ENCODE assay signal across 14 cellular contexts in the genomic region with DNA sequence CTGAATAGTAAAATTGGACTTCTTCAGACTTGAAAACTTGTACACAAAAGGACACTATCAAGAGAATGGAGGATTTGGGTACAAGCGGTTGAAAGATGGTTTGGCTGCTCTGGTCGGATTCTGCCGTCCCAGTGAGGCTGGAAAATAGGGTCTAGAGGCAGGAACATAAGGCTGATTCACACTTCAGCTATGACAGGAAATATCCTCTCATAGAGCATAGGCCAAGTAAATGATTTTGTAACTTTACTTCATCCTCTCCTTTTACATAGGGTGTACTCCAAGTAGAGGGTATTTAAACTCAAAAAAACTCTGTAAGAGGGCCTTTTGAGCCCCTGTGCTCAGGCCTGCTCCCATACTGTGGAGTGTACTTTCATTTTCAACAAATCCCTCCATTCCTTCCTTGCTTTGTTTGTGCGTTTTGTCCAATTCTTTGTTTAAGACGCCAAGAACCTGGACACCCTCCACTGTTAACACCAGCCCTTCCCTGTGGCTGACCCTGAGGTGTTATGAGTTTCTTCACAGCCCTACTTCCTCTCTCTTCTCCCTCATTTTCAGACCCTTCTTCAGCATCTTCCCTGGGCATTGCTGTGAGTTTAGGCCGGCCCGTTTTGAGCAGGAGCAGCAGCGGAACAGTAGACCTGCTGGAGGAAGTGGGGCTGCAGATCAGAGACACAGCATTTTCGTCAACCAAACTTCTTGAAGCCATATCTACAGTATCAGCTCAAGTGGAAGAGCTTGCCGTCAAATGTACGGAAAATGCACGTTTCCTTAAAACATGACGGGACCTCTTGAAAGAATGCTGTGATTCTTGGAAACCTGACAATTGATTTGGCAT. TPM values are rescaled to one million over a fixed set of nuclear protein-coding genes. Genes with fewer than 3 reads are reported as not detected.
DNase-seq lines count a peak whose midpoint lies in the region; ATAC-seq and TF ChIP-seq lines count a peak whose summit lies in the region.
"Had no signal": no experiment of that assay in that cellular context is flagged by ENCODE, and none has a peak within 500 bp of the region (broad histone marks: within the 10 kb centered on the region; RNA-seq: fewer than 3 reads in every experiment).

No MANE protein-coding gene starts in this region.

- peak; percentile 51 for ATAC-seq in activated CD8-positive, alpha-beta memory T cell treated with anti-CD3 and anti-CD28 coated beads, Interleukin-2, amount 10 ng/mL, durations not matched to agents 7 days and 5 days
- no peak for ATAC-seq in thoracic aorta (ENCODE audit: insufficient number of reproducible peaks, low FRiP score, low read depth)

- H3K27me3 ChIP-seq in thoracic aorta (replicated peaks; ENCODE audit: insufficient read depth): no peaks in the 10 kb centered on the region
- H3K27me3 ChIP-seq: right atrium auricular region, testis had no signal

- H3K27me3 Mint-ChIP-seq in activated CD8-positive, alpha-beta memory T cell treated with anti-CD3 and anti-CD28 coated beads, Interleukin-2, amount 10 ng/mL, durations not matched to agents 7 days and 5 days: no peaks in the 10 kb centered on the region
- H3K27me3 Mint-ChIP-seq in activated CD4-positive, alpha-beta T cell treated with anti-CD3 and anti-CD28 coated beads, Interleukin-2, amount 10 ng/mL, durations not matched to agents 7 days and 5 days: no peaks in the 10 kb centered on the region

- POLR2A ChIA-PET in activated CD4-positive, alpha-beta T cell treated with anti-CD3 and anti-CD28 coated beads, Interleukin-2, amount 10 ng/mL, durations not matched to agents 7 days and 5 days (lab: Charles Lee): interaction anchor here (0.5 kb wide), 1 partner anchor 846 kb away, joined by 3 read pairs; no protein-coding TSS in a partner anchor

- H3K4me1 Mint-ChIP-seq in activated CD8-positive, alpha-beta memory T cell treated with anti-CD3 and anti-CD28 coated beads, Interleukin-2, amount 10 ng/mL, durations not matched to agents 7 days and 5 days: peaks cover 38% of the 10 kb centered on the region
- peaks cover 43% of the 10 kb centered on the region for H3K4me1 Mint-ChIP-seq in activated CD4-positive, alpha-beta T cell treated with anti-CD3 and anti-CD28 coated beads, Interleukin-2, amount 10 ng/mL, durations not matched to agents 7 days and 5 days
- H3K4me1 Mint-ChIP-seq: brain had no signal

- H3K27ac Mint-ChIP-seq in activated CD8-positive, alpha-beta memory T cell treated with anti-CD3 and anti-CD28 coated beads, Interleukin-2, amount 10 ng/mL, durations not matched to agents 7 days and 5 days: peak overlapping the region; percentile 72
- peak overlapping the region; percentile 92 for H3K27ac Mint-ChIP-seq in activated CD4-positive, alpha-beta T cell treated with anti-CD3 and anti-CD28 coated beads, Interleukin-2, amount 10 ng/mL, durations not matched to agents 7 days and 5 days
- H3K27ac Mint-ChIP-seq: brain had no signal

- peak overlapping the region; percentile 59 for H3K4me3 Mint-ChIP-seq in activated CD8-positive, alpha-beta memory T cell treated with anti-CD3 and anti-CD28 coated beads, Interleukin-2, amount 10 ng/mL, durations not matched to agents 7 days and 5 days
- peak overlapping the region; percentile 67 for H3K4me3 Mint-ChIP-seq in activated CD4-positive, alpha-beta T cell treated with anti-CD3 and anti-CD28 coated beads, Interleukin-2, amount 10 ng/mL, durations not matched to agents 7 days and 5 days
- H3K4me3 Mint-ChIP-seq: brain had no signal

- TF ChIP-seq CTCF in choroid plexus epithelial cell (conservative IDR thresholded peaks at IDR 0.05; ENCODE audit: low read depth, low read length): no peak
- TF ChIP-seq CTCF in thoracic aorta (IDR thresholded peaks at IDR 0.05): no peak

- no peaks in the 10 kb centered on the region for H3K36me3 ChIP-seq in thoracic aorta
- H3K36me3 ChIP-seq: right atrium auricular region had no signal

- no peaks in the 10 kb centered on the region for H3K9me3 ChIP-seq in thoracic aorta
- H3K9me3 ChIP-seq: testis had no signal

- H3K4me1 ChIP-seq in thoracic aorta (ENCODE audit: control insufficient read depth in 1 of 2, low read depth in 2 of 2): no peaks in the 10 kb centered on the region
- H3K4me1 ChIP-seq: right atrium auricular region, testis had no signal

- no peaks in the 10 kb centered on the region for H3K9me3 Mint-ChIP-seq in activated CD8-positive, alpha-beta memory T cell treated with anti-CD3 and anti-CD28 coated beads, Interleukin-2, amount 10 ng/mL, durations not matched to agents 7 days and 5 days (ENCODE audit: low read depth)
- peaks cover 7% of the 10 kb centered on the region for H3K9me3 Mint-ChIP-seq in activated CD4-positive, alpha-beta T cell treated with anti-CD3 and anti-CD28 coated beads, Interleukin-2, amount 10 ng/mL, durations not matched to agents 7 days and 5 days

- H3K4me3 ChIP-seq in choroid plexus epithelial cell (ENCODE audit: low read depth, low read length) (no peak overlapping the region), thoracic aorta (peak overlapping the region; percentile 35)
- H3K4me3 ChIP-seq: right atrium auricular region, testis had no signal

- no peak overlapping the region for H3K27ac ChIP-seq in thoracic aorta
- H3K27ac ChIP-seq: epithelial cell of prostate, right atrium auricular region, testis had no signal

- no peak for DNase-seq in activated CD8-positive, alpha-beta memory T cell treated with anti-CD3 and anti-CD28 coated beads, Interleukin-2, amount 10 ng/mL, durations not matched to agents 7 days and 5 days
- no peak for DNase-seq in activated CD8-positive, alpha-beta memory T cell treated with anti-CD3 and anti-CD28 coated beads, Interleukin-2, amount 50 U/mL, for 48 hours
- peak; percentile 17 for DNase-seq in activated CD4-positive, alpha-beta T cell treated with anti-CD3 and anti-CD28 coated beads, Interleukin-2, amount 10 ng/mL, durations not matched to agents 7 days and 5 days
- DNase-seq in choroid plexus epithelial cell (ENCODE audit: low read depth) (peak; percentile 29), thoracic aorta (ENCODE audit: low spot score) (no peak), NCI-H82 (lab: John Stamatoyannopoulos, UW) (no peak), DMS53 treated with DMSO at 0.1 percent for 48 hours (lab: John Stamatoyannopoulos, UW; ENCODE audit: unreplicated experiment) (no peak), SIG-M5 treated with dmso at 0.1 percent for 504 hours (lab: John Stamatoyannopoulos, UW; ENCODE audit: unreplicated experiment) (no peak)
- DNase-seq: DMS79, NCI-H1436, testis had no signal

- CTCF ChIA-PET in activated CD8-positive, alpha-beta memory T cell treated with anti-CD3 and anti-CD28 coated beads, Interleukin-2, amount 10 ng/mL, durations not matched to agents 7 days and 5 days (lab: Charles Lee): interaction anchor here (1.6 kb wide), 1 partner anchor 13 kb away, joined by 3 read pairs; no protein-coding TSS in a partner anchor
- CTCF ChIA-PET in activated CD4-positive, alpha-beta T cell treated with anti-CD3 and anti-CD28 coated beads, Interleukin-2, amount 10 ng/mL, durations not matched to agents 7 days and 5 days (lab: Charles Lee): no interaction called here

- H3K36me3 Mint-ChIP-seq in activated CD8-positive, alpha-beta memory T cell treated with anti-CD3 and anti-CD28 coated beads, Interleukin-2, amount 10 ng/mL, durations not matched to agents 7 days and 5 days: peaks cover 21% of the 10 kb centered on the region
- H3K36me3 Mint-ChIP-seq in activated CD4-positive, alpha-beta T cell treated with anti-CD3 and anti-CD28 coated beads, Interleukin-2, amount 10 ng/mL, durations not matched to agents 7 days and 5 days (ENCODE audit: low read depth): peaks cover 34% of the 10 kb centered on the region

RNA-seq across cellular contexts. Expression of a gene that starts 7.2 kb away (rescaled TPM):
- not detected for total RNA-seq in activated CD8-positive, alpha-beta memory T cell treated with anti-CD3 and anti-CD28 coated beads, Interleukin-2, amount 10 ng/mL, durations not matched to agents 7 days and 5 days
- total RNA-seq in activated CD4-positive, alpha-beta T cell treated with anti-CD3 and anti-CD28 coated beads, Interleukin-2, amount 10 ng/mL, durations not matched to agents 7 days and 5 days: not detected
- not detected for total RNA-seq in thoracic aorta
- total RNA-seq: right atrium auricular region had no signal

RNA-seq across cellular contexts. Expression of a gene that starts 51.8 kb away (rescaled TPM):
- 10 to 100 TPM in 1 of 2 experiments, 1 to 10 TPM in 1; 10.0 to 11.9 TPM for total RNA-seq in activated CD8-positive, alpha-beta memory T cell treated with anti-CD3 and anti-CD28 coated beads, Interleukin-2, amount 10 ng/mL, durations not matched to agents 7 days and 5 days
- total RNA-seq in activated CD4-positive, alpha-beta T cell treated with anti-CD3 and anti-CD28 coated beads, Interleukin-2, amount 10 ng/mL, durations not matched to agents 7 days and 5 days: 10 to 100 TPM; 11.9 to 13.3 TPM
- total RNA-seq in thoracic aorta: 10 to 100 TPM; 11.8 to 18.2 TPM

Comparison
In these comparisons a context has a peak if more than half of its experiments do, and no peak if none do; other contexts are left out.
1. DNase-seq: peak in activated CD4-positive, alpha-beta T cell treated with anti-CD3 and anti-CD28 coated beads, Interleukin-2, amount 10 ng/mL, durations not matched to agents 7 days and 5 days (single experiment) and choroid plexus epithelial cell (single experiment); none in activated CD8-positive, alpha-beta memory T cell treated with anti-CD3 and anti-CD28 coated beads, Interleukin-2, amount 10 ng/mL, durations not matched to agents 7 days and 5 days (single experiment), activated CD8-positive, alpha-beta memory T cell treated with anti-CD3 and anti-CD28 coated beads, Interleukin-2, amount 50 U/mL, for 48 hours (single experiment), thoracic aorta (single experiment), NCI-H82 (single experiment), DMS53 treated with DMSO at 0.1 percent for 48 hours (single experiment) and SIG-M5 treated with dmso at 0.1 percent for 504 hours (single experiment).